In the genomic region with DNA sequence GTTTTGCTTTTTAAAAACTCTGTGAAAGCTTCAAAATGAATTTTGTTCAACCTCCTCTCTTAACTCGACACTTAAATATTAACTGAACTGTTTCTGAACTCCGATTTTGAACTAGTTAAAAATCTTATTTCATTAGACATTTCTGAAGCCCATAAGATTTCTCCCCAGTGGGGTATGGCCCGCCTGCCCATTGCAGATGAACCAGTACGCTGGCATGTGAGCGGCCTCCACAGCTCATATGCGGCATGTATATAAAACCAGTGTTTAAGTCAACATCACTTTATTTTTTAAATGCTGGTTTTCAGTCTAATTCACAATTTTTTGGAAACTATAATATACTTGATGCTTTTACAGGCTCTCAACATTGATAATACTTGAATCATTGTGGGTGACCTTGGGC, we compare ENCODE assay signal across 18 cellular contexts. TPM values are rescaled to one million over a fixed set of nuclear protein-coding genes. Genes with fewer than 3 reads are reported as not detected.
"Had no signal": no experiment of that assay in that cellular context is flagged by ENCODE, and none has a peak within 500 bp of the region (broad histone marks: within the 10 kb centered on the region; RNA-seq: fewer than 3 reads in every experiment).

No MANE protein-coding gene starts in this region.

- H3K27me3 ChIP-seq: gastrocnemius medialis, pancreas, right lobe of liver, testis had no signal

- FAIRE-seq: endometrium, pancreas had no signal

- H3K4me3 ChIP-seq: gastrocnemius medialis, heart right ventricle, pancreas, right lobe of liver, testis, tibial nerve had no signal

- DNase-seq: effector memory CD4-positive, alpha-beta T cell; kidney glomerular epithelial cell; occipital lobe; stimulated activated CD8-positive, alpha-beta memory T cell treated with anti-CD3 and anti-CD28 coated beads, Interleukin-4, amount 100 ng/mL, for 48 hours; stimulated activated naive CD8-positive, alpha-beta T cell treated with anti-CD3 and anti-CD28 coated beads, Interleukin-15, Interleukin-2, amounts not matched to agents 100 U/mL and 50 U/mL, for 24 hours had no signal

- H3K9me3 ChIP-seq: gastrocnemius medialis, heart right ventricle, pancreas, right lobe of liver, testis, tibial nerve had no signal

- H3K36me3 ChIP-seq: gastrocnemius medialis, heart right ventricle, pancreas, right lobe of liver, tibial nerve had no signal

- ATAC-seq: stimulated activated naive CD8-positive, alpha-beta T cell treated with anti-CD3 and anti-CD28 coated beads, Interleukin-15, Interleukin-2, amounts not matched to agents 100 U/mL and 50 U/mL, for 24 hours had no signal

RNA-seq across cellular contexts. Expression of gene CPN2, which starts 50.2 kb away (rescaled TPM):
- total RNA-seq: esophagus mucosa; fibroblast of villous mesenchyme; mesothelial cell of epicardium; natural killer cell treated with Interleukin-12 subunit alpha and Interleukin-12 subunit beta and Interleukin-15 and Interleukin-18, amount 100 ng/mL, for 72 hours; occipital lobe; progenitor cell of endocrine pancreas; skeletal muscle tissue; tibial nerve had no signal
- polyA plus RNA-seq: pancreas had no signal
